ENCODE assay signal across 36 cellular contexts in genomic region chr10:958856-959255, GRCh38.
"Had no signal": no experiment of that assay in that cellular context is flagged by ENCODE, and none has a peak within 500 bp of the region (broad histone marks: within the 10 kb centered on the region; RNA-seq: fewer than 3 reads in every experiment).

No MANE protein-coding gene starts in this region.

- H3K4me1 Mint-ChIP-seq: activated B cell treated with CpG ODN at 0.5 μM for 24 hours; activated CD4-positive, alpha-beta T cell treated with anti-CD3 and anti-CD28 coated beads, Interleukin-2, amount 10 ng/mL, durations not matched to agents 24 days and 14 days; activated naive CD8-positive, alpha-beta T cell treated with anti-CD3 and anti-CD28 coated beads for 36 hours; activated T-helper 17 cell treated with anti-CD3 and anti-CD28 coated beads, Interleukin-2, amount 50 U/mL, for 72 hours; T-cell had no signal

- H3K27ac ChIP-seq: adrenal gland, body of pancreas, brain microvascular endothelial cell, breast epithelium, VCaP had no signal

- DNase-seq: activated B cell treated with CpG ODN at 0.5 μM for 24 hours; activated CD4-positive, alpha-beta memory T cell treated with anti-CD3 and anti-CD28 coated beads for 36 hours; activated CD4-positive, alpha-beta T cell treated with anti-CD3 and anti-CD28 coated beads for 4 hours; activated CD4-positive, alpha-beta T cell treated with anti-CD3 and anti-CD28 coated beads, Interleukin-2, amount 10 ng/mL, durations not matched to agents 24 days and 14 days; activated CD4-positive, alpha-beta T cell treated with anti-CD3 and anti-CD28 coated beads, Interleukin-2, amount 50 U/mL, for 1 hour; activated CD4-positive, alpha-beta T cell treated with anti-CD3 and anti-CD28 coated beads, Interleukin-2, amount 50 U/mL, for 4 hours; activated CD4-positive, CD25-positive, alpha-beta regulatory T cell treated with anti-CD3 and anti-CD28 coated beads, Interleukin-2, amount 50 U/mL, for 72 hours; activated CD8-positive, alpha-beta memory T cell treated with anti-CD3 and anti-CD28 coated beads, Interleukin-2, amount 50 U/mL, for 4 hours; activated CD8-positive, alpha-beta T cell treated with anti-CD3 and anti-CD28 coated beads for 36 hours; activated gamma-delta T cell treated with Interleukin-2 at 50 U/mL for 16 hours; activated naive CD4-positive, alpha-beta T cell; activated naive CD4-positive, alpha-beta T cell treated with anti-CD3 and anti-CD28 coated beads for 36 hours; activated naive CD4-positive, alpha-beta T cell treated with anti-CD3 and anti-CD28 coated beads, Interleukin-2, amount 50 U/mL, for 16 hours; activated naive CD8-positive, alpha-beta T cell treated with anti-CD3 and anti-CD28 coated beads for 36 hours; activated T-cell treated with anti-CD3 and anti-CD28 coated beads for 4 hours; activated T-cell treated with anti-CD3 and anti-CD28 coated beads, Interleukin-2, amount 50 U/mL, for 1 hour; activated T-cell treated with anti-CD3 and anti-CD28 coated beads, Interleukin-2, amount 50 U/mL, for 4 hours; activated T-cell treated with anti-CD3 and anti-CD28 coated beads, Interleukin-2, amount 50 U/mL, for 72 hours; adrenal gland; amniotic stem cell; aorta; body of pancreas; brain microvascular endothelial cell; central memory CD4-positive, alpha-beta T cell; T-cell; T-helper 2 cell; T-helper 9 cell had no signal

- H3K36me3 ChIP-seq: adrenal gland, brain microvascular endothelial cell, breast epithelium had no signal

- FAIRE-seq: astrocyte, TTC549 had no signal

- H3K9me3 Mint-ChIP-seq: activated B cell treated with CpG ODN at 0.5 μM for 24 hours; activated CD4-positive, alpha-beta memory T cell treated with anti-CD3 and anti-CD28 coated beads for 36 hours; activated CD4-positive, alpha-beta T cell treated with anti-CD3 and anti-CD28 coated beads, Interleukin-2, amount 10 ng/mL, durations not matched to agents 24 days and 14 days; activated CD8-positive, alpha-beta T cell treated with anti-CD3 and anti-CD28 coated beads for 36 hours; activated naive CD4-positive, alpha-beta T cell treated with anti-CD3 and anti-CD28 coated beads for 36 hours; activated naive CD4-positive, alpha-beta T cell treated with anti-CD3 and anti-CD28 coated beads, Interleukin-2, amount 50 U/mL, for 72 hours; activated naive CD8-positive, alpha-beta T cell treated with anti-CD3 and anti-CD28 coated beads for 36 hours; activated T-cell treated with anti-CD3 and anti-CD28 coated beads, Interleukin-2, amount 50 U/mL, for 4 hours; activated T-cell treated with anti-CD3 and anti-CD28 coated beads, Interleukin-2, amount 50 U/mL, for 72 hours; activated T-helper 1 cell treated with anti-CD3 and anti-CD28 coated beads, Interleukin-12 subunit alpha, Interleukin-12 subunit beta, Interleukin-2, Interleukin-4 antibody, amounts not matched to agents 30 ng/mL and 10 ng/mL and 1 ng/mL, durations not matched to agents 14 hours and 24 hours and 36 hours; activated T-helper 17 cell treated with anti-CD3 and anti-CD28 coated beads, Interleukin-2, amount 50 U/mL, for 72 hours; T-cell; T-helper 1 cell treated with Interleukin-12 subunit alpha and Interleukin-12 subunit beta and Interleukin-4 antibody, amounts not matched to agents 30 μg/mL and 1 μg/mL, for 36 hours; T-helper 2 cell treated with Interferon-gamma antibody and Interleukin-4, amounts not matched to agents 5 μg/mL and 100 μg/mL, for 36 hours had no signal

- H3K27me3 ChIP-seq: adrenal gland, body of pancreas, brain microvascular endothelial cell, breast epithelium had no signal

- H3K27ac Mint-ChIP-seq: activated B cell treated with CpG ODN at 0.5 μM for 24 hours; activated CD4-positive, alpha-beta memory T cell treated with anti-CD3 and anti-CD28 coated beads for 36 hours; activated CD4-positive, alpha-beta T cell treated with anti-CD3 and anti-CD28 coated beads, Interleukin-2, amount 10 ng/mL, durations not matched to agents 24 days and 14 days; activated CD8-positive, alpha-beta T cell treated with anti-CD3 and anti-CD28 coated beads for 36 hours; activated naive CD4-positive, alpha-beta T cell treated with anti-CD3 and anti-CD28 coated beads for 36 hours; activated naive CD8-positive, alpha-beta T cell treated with anti-CD3 and anti-CD28 coated beads for 36 hours; activated T-cell treated with anti-CD3 and anti-CD28 coated beads, Interleukin-2, amount 50 U/mL, for 72 hours; activated T-helper 1 cell treated with anti-CD3 and anti-CD28 coated beads, Interleukin-12 subunit alpha, Interleukin-12 subunit beta, Interleukin-2, Interleukin-4 antibody, amounts not matched to agents 30 ng/mL and 10 ng/mL and 1 ng/mL, durations not matched to agents 14 hours and 24 hours and 36 hours; activated T-helper 17 cell treated with anti-CD3 and anti-CD28 coated beads, Interleukin-2, amount 50 U/mL, for 72 hours; T-cell; T-helper 1 cell treated with Interleukin-12 subunit alpha and Interleukin-12 subunit beta and Interleukin-4 antibody, amounts not matched to agents 30 μg/mL and 1 μg/mL, for 36 hours; T-helper 2 cell treated with Interferon-gamma antibody and Interleukin-4, amounts not matched to agents 5 μg/mL and 100 μg/mL, for 36 hours had no signal

- H3K9me3 ChIP-seq: adrenal gland, body of pancreas, breast epithelium had no signal

- H3K4me1 ChIP-seq: body of pancreas, breast epithelium had no signal

- H3K36me3 Mint-ChIP-seq: activated CD4-positive, alpha-beta memory T cell treated with anti-CD3 and anti-CD28 coated beads for 36 hours; activated naive CD4-positive, alpha-beta T cell treated with anti-CD3 and anti-CD28 coated beads, Interleukin-2, amount 50 U/mL, for 72 hours; activated naive CD8-positive, alpha-beta T cell treated with anti-CD3 and anti-CD28 coated beads for 36 hours; T-cell had no signal

- H3K4me3 Mint-ChIP-seq: activated B cell treated with CpG ODN at 0.5 μM for 24 hours; activated CD4-positive, alpha-beta memory T cell treated with anti-CD3 and anti-CD28 coated beads for 36 hours; activated CD4-positive, alpha-beta T cell treated with anti-CD3 and anti-CD28 coated beads, Interleukin-2, amount 10 ng/mL, durations not matched to agents 24 days and 14 days; activated CD8-positive, alpha-beta T cell treated with anti-CD3 and anti-CD28 coated beads for 36 hours; activated naive CD4-positive, alpha-beta T cell treated with anti-CD3 and anti-CD28 coated beads for 36 hours; activated naive CD8-positive, alpha-beta T cell treated with anti-CD3 and anti-CD28 coated beads for 36 hours; activated T-cell treated with anti-CD3 and anti-CD28 coated beads, Interleukin-2, amount 50 U/mL, for 4 hours; activated T-cell treated with anti-CD3 and anti-CD28 coated beads, Interleukin-2, amount 50 U/mL, for 72 hours; activated T-helper 1 cell treated with anti-CD3 and anti-CD28 coated beads, Interleukin-12 subunit alpha, Interleukin-12 subunit beta, Interleukin-2, Interleukin-4 antibody, amounts not matched to agents 30 ng/mL and 10 ng/mL and 1 ng/mL, durations not matched to agents 14 hours and 24 hours and 36 hours; activated T-helper 17 cell treated with anti-CD3 and anti-CD28 coated beads, Interleukin-2, amount 50 U/mL, for 72 hours; T-cell; T-helper 1 cell treated with Interleukin-12 subunit alpha and Interleukin-12 subunit beta and Interleukin-4 antibody, amounts not matched to agents 30 μg/mL and 1 μg/mL, for 36 hours; T-helper 2 cell treated with Interferon-gamma antibody and Interleukin-4, amounts not matched to agents 5 μg/mL and 100 μg/mL, for 36 hours had no signal

- ATAC-seq: activated CD8-positive, alpha-beta T cell treated with anti-CD3 and anti-CD28 coated beads for 36 hours; activated naive CD4-positive, alpha-beta T cell treated with anti-CD3 and anti-CD28 coated beads, Interleukin-2, amount 50 U/mL, for 72 hours; activated T-cell treated with anti-CD3 and anti-CD28 coated beads, Interleukin-2, amount 50 U/mL, for 4 hours; activated T-cell treated with anti-CD3 and anti-CD28 coated beads, Interleukin-2, amount 50 U/mL, for 72 hours; activated T-helper 17 cell treated with anti-CD3 and anti-CD28 coated beads, Interleukin-2, amount 50 U/mL, for 72 hours; body of pancreas; T-cell had no signal

- H3K4me3 ChIP-seq: adrenal gland, body of pancreas, breast epithelium had no signal
